In genomic region chr9:114830546-114830945, GRCh38 we compare ENCODE assay signal across 15 cellular contexts. TPM values are rescaled to one million over a fixed set of nuclear protein-coding genes. Genes with fewer than 3 reads are reported as not detected.
"Had no signal": no experiment of that assay in that cellular context is flagged by ENCODE, and none has a peak within 500 bp of the region (broad histone marks: within the 10 kb centered on the region; RNA-seq: fewer than 3 reads in every experiment).

No MANE protein-coding gene starts in this region.

- H3K4me1 ChIP-seq: left ventricle myocardium inferior, pancreas, sigmoid colon, stomach, testis, upper lobe of right lung had no signal

- H3K9me3 ChIP-seq: pancreas, sigmoid colon, stomach, testis, upper lobe of right lung had no signal

- H3K36me3 ChIP-seq: left ventricle myocardium inferior, pancreas, sigmoid colon, stomach, upper lobe of right lung, WERI-Rb-1 had no signal

- H3K4me3 Mint-ChIP-seq: activated CD8-positive, alpha-beta memory T cell treated with anti-CD3 and anti-CD28 coated beads, Interleukin-2, amount 10 ng/mL, durations not matched to agents 7 days and 5 days; activated naive CD4-positive, alpha-beta T cell treated with anti-CD3 and anti-CD28 coated beads, Interleukin-2, amount 10 ng/mL, durations not matched to agents 7 days and 5 days; memory B cell; naive thymus-derived CD8-positive, alpha-beta T cell had no signal

- ATAC-seq: activated CD8-positive, alpha-beta memory T cell treated with anti-CD3 and anti-CD28 coated beads, Interleukin-2, amount 10 ng/mL, durations not matched to agents 7 days and 5 days; naive thymus-derived CD8-positive, alpha-beta T cell; upper lobe of right lung had no signal

- H3K36me3 Mint-ChIP-seq: memory B cell; naive thymus-derived CD8-positive, alpha-beta T cell had no signal

- H3K27ac ChIP-seq: left ventricle myocardium inferior, pancreas, sigmoid colon, stomach, testis, upper lobe of right lung, WERI-Rb-1 had no signal

- H3K27ac Mint-ChIP-seq: activated CD8-positive, alpha-beta memory T cell treated with anti-CD3 and anti-CD28 coated beads, Interleukin-2, amount 10 ng/mL, durations not matched to agents 7 days and 5 days; activated naive CD4-positive, alpha-beta T cell treated with anti-CD3 and anti-CD28 coated beads, Interleukin-2, amount 10 ng/mL, durations not matched to agents 7 days and 5 days; activated T-helper 2 cell treated with anti-CD3 and anti-CD28 coated beads, Interferon-gamma antibody, Interleukin-2, Interleukin-4, amounts not matched to agents 10 μg/mL and 5 μg/mL and 100 μg/mL, durations not matched to agents 14 hours and 24 hours and 36 hours; memory B cell; naive thymus-derived CD8-positive, alpha-beta T cell had no signal

- H3K27me3 ChIP-seq: pancreas, sigmoid colon, stomach, testis, upper lobe of right lung had no signal

- H3K4me3 ChIP-seq: left ventricle myocardium inferior, pancreas, sigmoid colon, stomach, testis, upper lobe of right lung had no signal

- H3K9me3 Mint-ChIP-seq: memory B cell had no signal

- DNase-seq: activated CD4-positive, alpha-beta T cell treated with anti-CD3 and anti-CD28 coated beads, Interleukin-2, amount 50 U/mL, for 48 hours; activated CD8-positive, alpha-beta memory T cell treated with anti-CD3 and anti-CD28 coated beads, Interleukin-2, amount 10 ng/mL, durations not matched to agents 7 days and 5 days; activated naive CD4-positive, alpha-beta T cell treated with anti-CD3 and anti-CD28 coated beads, Interleukin-2, amount 10 ng/mL, durations not matched to agents 7 days and 5 days; activated T-cell treated with anti-CD3 and anti-CD28 coated beads, Interleukin-2, amount 50 U/mL, for 1 hour; left ventricle myocardium inferior; naive thymus-derived CD8-positive, alpha-beta T cell; pancreas; sigmoid colon; stimulated activated CD4-positive, alpha-beta T cell treated with anti-CD3 and anti-CD28 coated beads, Interleukin-2, amount 100 ng/mL, for 24 hours; stomach; testis; upper lobe of right lung; WERI-Rb-1 had no signal

RNA-seq across cellular contexts. Expression of gene TNFSF15, which starts 24.7 kb away (rescaled TPM):
- total RNA-seq: naive thymus-derived CD8-positive, alpha-beta T cell had no signal
